19 cellular contexts compared by ENCODE assay signal in genomic region chr7:1008733-1009363, GRCh38. TPM values are rescaled to one million over a fixed set of nuclear protein-coding genes. Genes with fewer than 3 reads are reported as not detected.
"Had no signal": no experiment of that assay in that cellular context is flagged by ENCODE, and none has a peak within 500 bp of the region (broad histone marks: within the 10 kb centered on the region; RNA-seq: fewer than 3 reads in every experiment).

No MANE protein-coding gene starts in this region.

- H3K27ac Mint-ChIP-seq: activated CD4-positive, alpha-beta memory T cell treated with anti-CD3 and anti-CD28 coated beads, Interleukin-2, amount 10 ng/mL, durations not matched to agents 7 days and 5 days; activated CD4-positive, alpha-beta T cell treated with anti-CD3 and anti-CD28 coated beads for 36 hours; activated naive CD8-positive, alpha-beta T cell treated with anti-CD3 and anti-CD28 coated beads for 36 hours; activated T-cell treated with anti-CD3 and anti-CD28 coated beads, Interleukin-2, amount 50 U/mL, for 72 hours; mesothelial cell of epicardium had no signal

- H3K27me3 Mint-ChIP-seq: activated CD4-positive, alpha-beta memory T cell treated with anti-CD3 and anti-CD28 coated beads, Interleukin-2, amount 10 ng/mL, durations not matched to agents 7 days and 5 days; activated CD4-positive, alpha-beta T cell treated with anti-CD3 and anti-CD28 coated beads for 36 hours; activated naive CD8-positive, alpha-beta T cell treated with anti-CD3 and anti-CD28 coated beads for 36 hours had no signal

- H3K4me3 Mint-ChIP-seq: activated CD4-positive, alpha-beta memory T cell treated with anti-CD3 and anti-CD28 coated beads, Interleukin-2, amount 10 ng/mL, durations not matched to agents 7 days and 5 days; activated CD4-positive, alpha-beta T cell treated with anti-CD3 and anti-CD28 coated beads for 36 hours; activated naive CD8-positive, alpha-beta T cell treated with anti-CD3 and anti-CD28 coated beads for 36 hours; activated T-cell treated with anti-CD3 and anti-CD28 coated beads, Interleukin-2, amount 50 U/mL, for 72 hours; mesothelial cell of epicardium; stimulated activated effector memory CD8-positive, alpha-beta T cell treated with anti-CD3 and anti-CD28 coated beads, Interleukin-12 subunit alpha, Interleukin-12 subunit beta, amount 100 ng/mL, for 72 hours had no signal

- H3K9me3 Mint-ChIP-seq: activated naive CD8-positive, alpha-beta T cell treated with anti-CD3 and anti-CD28 coated beads for 36 hours; mesothelial cell of epicardium had no signal

- DNase-seq: activated CD4-positive, alpha-beta memory T cell treated with anti-CD3 and anti-CD28 coated beads, Interleukin-2, amount 10 ng/mL, durations not matched to agents 7 days and 5 days; activated CD4-positive, alpha-beta T cell treated with anti-CD3 and anti-CD28 coated beads for 36 hours; activated gamma-delta T cell treated with Interleukin-2 at 50 U/mL for 16 hours; activated naive CD8-positive, alpha-beta T cell treated with anti-CD3 and anti-CD28 coated beads for 36 hours; activated T-cell treated with anti-CD3 and anti-CD28 coated beads, Interleukin-2, amount 50 U/mL, for 72 hours; dermis blood vessel endothelial cell; hippocampal formation; left ventricle myocardium superior; nucleus accumbens; right cardiac atrium; T-helper 9 cell; transverse colon had no signal

- ATAC-seq: activated CD4-positive, alpha-beta T cell treated with anti-CD3 and anti-CD28 coated beads for 36 hours; activated T-cell treated with anti-CD3 and anti-CD28 coated beads, Interleukin-2, amount 50 U/mL, for 72 hours; left ventricle myocardium superior; right cardiac atrium; stimulated activated effector memory CD8-positive, alpha-beta T cell treated with anti-CD3 and anti-CD28 coated beads, Interleukin-12 subunit alpha, Interleukin-12 subunit beta, amount 100 ng/mL, for 72 hours had no signal

RNA-seq across cellular contexts. Expression of gene CYP2W1, which starts 25.9 kb away (rescaled TPM):
- total RNA-seq: activated CD4-positive, alpha-beta memory T cell treated with anti-CD3 and anti-CD28 coated beads, Interleukin-2, amount 10 ng/mL, durations not matched to agents 7 days and 5 days; activated CD4-positive, alpha-beta T cell treated with anti-CD3 and anti-CD28 coated beads for 36 hours; activated naive CD8-positive, alpha-beta T cell treated with anti-CD3 and anti-CD28 coated beads for 36 hours; activated T-cell treated with anti-CD3 and anti-CD28 coated beads, Interleukin-2, amount 50 U/mL, for 72 hours; cerebellum; dermis blood vessel endothelial cell; kidney epithelial cell; left ventricle myocardium superior; myocyte; posterior vena cava; right cardiac atrium; smooth muscle cell had no signal
